Comparison of ENCODE assay signal across 9 cellular contexts in the genomic region with DNA sequence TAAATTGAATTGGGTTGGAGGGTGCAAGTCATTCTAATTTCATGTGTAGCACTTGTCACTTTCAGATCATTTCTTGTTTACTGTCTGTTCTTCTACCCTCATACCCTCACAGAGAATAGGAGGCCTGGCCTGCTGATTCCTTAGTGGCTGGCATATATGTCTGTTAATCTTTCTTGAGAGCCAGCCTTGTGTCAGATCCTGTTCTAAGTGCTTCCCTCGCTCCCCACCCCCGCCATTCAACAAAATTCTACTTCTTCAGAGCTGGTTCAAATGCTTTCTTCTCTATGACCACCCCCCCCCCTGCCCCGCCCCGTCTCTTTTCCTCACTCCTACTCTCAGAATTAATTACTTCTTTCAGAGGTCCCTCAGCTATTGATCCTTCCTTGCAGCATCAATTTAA. TPM values are rescaled to one million over a fixed set of nuclear protein-coding genes. Genes with fewer than 3 reads are reported as not detected.
DNase-seq lines count a peak whose midpoint lies in the region; ATAC-seq and TF ChIP-seq lines count a peak whose summit lies in the region.
"Had no signal": no experiment of that assay in that cellular context is flagged by ENCODE, and none has a peak within 500 bp of the region (broad histone marks: within the 10 kb centered on the region; RNA-seq: fewer than 3 reads in every experiment).

No MANE protein-coding gene starts in this region.

- peaks cover 37% of the 10 kb centered on the region for H3K79me2 ChIP-seq in GM23338 (replicated peaks; ENCODE audit: insufficient read depth)

- TF ChIP-seq CTCF in 22Rv1 (IDR thresholded peaks at IDR 0.05) = no peak
- TF ChIP-seq CTCF in GM23338 (conservative IDR thresholded peaks at IDR 0.05; ENCODE audit: low read depth in 2 of 2) = no peak

- intact Hi-C loops in left colon (cut with DNase I, micrococcal nuclease) = loop anchor here in 1 of 2 donors (10.0 kb wide), 1 partner anchor 415 kb away; no protein-coding TSS in a partner anchor

- H3K27ac ChIP-seq in 22Rv1 (peak overlapping the region; percentile 93), GM23338 (ENCODE audit: low read depth) (no peak overlapping the region)

- H3K27ac Mint-ChIP-seq in GM23338 = peak overlapping the region; percentile 100; the same call in 1 of the 2 replicates
- no peak overlapping the region for H3K27ac Mint-ChIP-seq in activated CD4-positive, alpha-beta memory T cell treated with anti-CD3 and anti-CD28 coated beads, Interleukin-2, amount 10 ng/mL, durations not matched to agents 7 days and 5 days

- no peaks in the 10 kb centered on the region for H3K27me3 ChIP-seq in GM23338 (ENCODE audit: insufficient read depth)

- no peaks in the 10 kb centered on the region; the same call in 2 of the 3 replicates for H3K36me3 Mint-ChIP-seq in GM23338 (ENCODE audit: low read depth)
- no peaks in the 10 kb centered on the region for H3K36me3 Mint-ChIP-seq in activated CD4-positive, alpha-beta memory T cell treated with anti-CD3 and anti-CD28 coated beads, Interleukin-2, amount 10 ng/mL, durations not matched to agents 7 days and 5 days (ENCODE audit: low read depth)

- H3K9me3 Mint-ChIP-seq in GM23338 = no peaks in the 10 kb centered on the region
- no peaks in the 10 kb centered on the region for H3K9me3 Mint-ChIP-seq in activated CD4-positive, alpha-beta memory T cell treated with anti-CD3 and anti-CD28 coated beads, Interleukin-2, amount 10 ng/mL, durations not matched to agents 7 days and 5 days

- no peaks in the 10 kb centered on the region for H3K9me2 ChIP-seq in GM23338 (ENCODE audit: insufficient read depth)

- CTCF ChIA-PET in activated CD4-positive, alpha-beta memory T cell treated with anti-CD3 and anti-CD28 coated beads, Interleukin-2, amount 10 ng/mL, durations not matched to agents 7 days and 5 days (lab: Charles Lee) = no interaction called here

- ATAC-seq in GM23338 = no peak
- no peak for ATAC-seq in left colon
- ATAC-seq in GM19023 (IDR thresholded peaks at IDR 0.05; ENCODE audit: unreplicated experiment) = no peak

- H3K4me3 ChIP-seq in GM23338 = peak overlapping the region; percentile 88

- H3K4me1 ChIP-seq in GM23338 (ENCODE audit: insufficient read depth) = peaks cover 18% of the 10 kb centered on the region

- POLR2A ChIA-PET in activated CD4-positive, alpha-beta memory T cell treated with anti-CD3 and anti-CD28 coated beads, Interleukin-2, amount 10 ng/mL, durations not matched to agents 7 days and 5 days (lab: Charles Lee) = interaction anchor here (1.6 to 4.5 kb wide), 3 partner anchors 12 to 421 kb away, joined by 7 to 97 read pairs (median 43); a partner anchor contains a TSS

- peaks cover 11% of the 10 kb centered on the region for H3K27me3 Mint-ChIP-seq in GM23338 (ENCODE audit: insufficient read depth, low read depth, poor library complexity)
- peaks cover 3% of the 10 kb centered on the region for H3K27me3 Mint-ChIP-seq in activated CD4-positive, alpha-beta memory T cell treated with anti-CD3 and anti-CD28 coated beads, Interleukin-2, amount 10 ng/mL, durations not matched to agents 7 days and 5 days

- H3F3A ChIP-seq in GM23338 (replicated peaks; ENCODE audit: low read depth) = 0 out of 2 replicates have a peak, but pooled peaks cover 4% of the 10 kb centered on the region

- peak overlapping the region; percentile 99 for H3K4me3 Mint-ChIP-seq in GM23338
- H3K4me3 Mint-ChIP-seq in activated CD4-positive, alpha-beta memory T cell treated with anti-CD3 and anti-CD28 coated beads, Interleukin-2, amount 10 ng/mL, durations not matched to agents 7 days and 5 days = peak overlapping the region; percentile 96

- H2AFZ ChIP-seq in GM23338 = no peak overlapping the region

- H3K4me1 Mint-ChIP-seq in GM23338 = peaks cover 24% of the 10 kb centered on the region
- H3K4me1 Mint-ChIP-seq in activated CD4-positive, alpha-beta memory T cell treated with anti-CD3 and anti-CD28 coated beads, Interleukin-2, amount 10 ng/mL, durations not matched to agents 7 days and 5 days = peaks cover 29% of the 10 kb centered on the region

- H4K20me1 ChIP-seq in GM23338 (replicated peaks; ENCODE audit: insufficient read depth) = peaks cover 4% of the 10 kb centered on the region

- H3K4me2 ChIP-seq in GM23338 = peak overlapping the region; percentile 83

- DNase-seq in GM23338 (ENCODE audit: low spot score) (no peak), islet precursor cell (peak; percentile 69), left colon (no peak), GM03348 (ENCODE audit: low spot score) (no peak)
- DNase-seq in activated CD4-positive, alpha-beta memory T cell treated with anti-CD3 and anti-CD28 coated beads, Interleukin-2, amount 10 ng/mL, durations not matched to agents 7 days and 5 days = no peak
- no peak for DNase-seq in stimulated activated CD4-positive, alpha-beta T cell treated with anti-CD3 and anti-CD28 coated beads, Interleukin-2, amount 100 ng/mL, for 24 hours

- no peaks in the 10 kb centered on the region for H3K36me3 ChIP-seq in GM23338 (ENCODE audit: insufficient read depth)

TF ChIP-seq in GM23338, 12 proteins besides CTCF, POLR2A, EP300 and RAD21 (continues in another document):
- TF ChIP-seq, protein P1, sequence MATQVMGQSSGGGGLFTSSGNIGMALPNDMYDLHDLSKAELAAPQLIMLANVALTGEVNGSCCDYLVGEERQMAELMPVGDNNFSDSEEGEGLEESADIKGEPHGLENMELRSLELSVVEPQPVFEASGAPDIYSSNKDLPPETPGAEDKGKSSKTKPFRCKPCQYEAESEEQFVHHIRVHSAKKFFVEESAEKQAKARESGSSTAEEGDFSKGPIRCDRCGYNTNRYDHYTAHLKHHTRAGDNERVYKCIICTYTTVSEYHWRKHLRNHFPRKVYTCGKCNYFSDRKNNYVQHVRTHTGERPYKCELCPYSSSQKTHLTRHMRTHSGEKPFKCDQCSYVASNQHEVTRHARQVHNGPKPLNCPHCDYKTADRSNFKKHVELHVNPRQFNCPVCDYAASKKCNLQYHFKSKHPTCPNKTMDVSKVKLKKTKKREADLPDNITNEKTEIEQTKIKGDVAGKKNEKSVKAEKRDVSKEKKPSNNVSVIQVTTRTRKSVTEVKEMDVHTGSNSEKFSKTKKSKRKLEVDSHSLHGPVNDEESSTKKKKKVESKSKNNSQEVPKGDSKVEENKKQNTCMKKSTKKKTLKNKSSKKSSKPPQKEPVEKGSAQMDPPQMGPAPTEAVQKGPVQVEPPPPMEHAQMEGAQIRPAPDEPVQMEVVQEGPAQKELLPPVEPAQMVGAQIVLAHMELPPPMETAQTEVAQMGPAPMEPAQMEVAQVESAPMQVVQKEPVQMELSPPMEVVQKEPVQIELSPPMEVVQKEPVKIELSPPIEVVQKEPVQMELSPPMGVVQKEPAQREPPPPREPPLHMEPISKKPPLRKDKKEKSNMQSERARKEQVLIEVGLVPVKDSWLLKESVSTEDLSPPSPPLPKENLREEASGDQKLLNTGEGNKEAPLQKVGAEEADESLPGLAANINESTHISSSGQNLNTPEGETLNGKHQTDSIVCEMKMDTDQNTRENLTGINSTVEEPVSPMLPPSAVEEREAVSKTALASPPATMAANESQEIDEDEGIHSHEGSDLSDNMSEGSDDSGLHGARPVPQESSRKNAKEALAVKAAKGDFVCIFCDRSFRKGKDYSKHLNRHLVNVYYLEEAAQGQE (IDR thresholded peaks at IDR 0.05; ENCODE audit: unreplicated experiment) = no peak
- TF ChIP-seq EZH2 (IDR thresholded peaks at IDR 0.05; ENCODE audit: low read depth, unreplicated experiment) = no peak
- no peak for TF ChIP-seq STAT1 (IDR thresholded peaks at IDR 0.05; ENCODE audit: unreplicated experiment)

RNA-seq across cellular contexts. Expression of a gene that starts 1.5 kb away (rescaled TPM):
- total RNA-seq in GM23338 (2014; rRNA removed; shearing (Covaris generic)) = 108 and 116 TPM in 2 replicates
- polyA plus RNA-seq in GM23338 (2016; fragmentation: Nextera tagmentation; extraction: Ambion mirVana) = 339 and 372 TPM in 2 replicates
- total RNA-seq in activated CD4-positive, alpha-beta memory T cell treated with anti-CD3 and anti-CD28 coated beads, Interleukin-2, amount 10 ng/mL, durations not matched to agents 7 days and 5 days = 100 to 1,000 TPM; 106 to 120 TPM
- total RNA-seq in left colon = 10 to 100 TPM; 55.1 to 69.1 TPM

RNA-seq across cellular contexts. Expression of a gene that starts 36.4 kb away (rescaled TPM):
- total RNA-seq in GM23338 (2014; rRNA removed; shearing (Covaris generic)) = 2.0 and 2.3 TPM in 2 replicates
- polyA plus RNA-seq in GM23338 (2016; fragmentation: Nextera tagmentation; extraction: Ambion mirVana) = 2.0 and 2.2 TPM in 2 replicates
- not detected for total RNA-seq in activated CD4-positive, alpha-beta memory T cell treated with anti-CD3 and anti-CD28 coated beads, Interleukin-2, amount 10 ng/mL, durations not matched to agents 7 days and 5 days
- total RNA-seq in left colon = not detected
- total RNA-seq: activated CD8-positive, alpha-beta memory T cell treated with anti-CD3 and anti-CD28 coated beads for 36 hours had no signal
